In the genomic region with DNA sequence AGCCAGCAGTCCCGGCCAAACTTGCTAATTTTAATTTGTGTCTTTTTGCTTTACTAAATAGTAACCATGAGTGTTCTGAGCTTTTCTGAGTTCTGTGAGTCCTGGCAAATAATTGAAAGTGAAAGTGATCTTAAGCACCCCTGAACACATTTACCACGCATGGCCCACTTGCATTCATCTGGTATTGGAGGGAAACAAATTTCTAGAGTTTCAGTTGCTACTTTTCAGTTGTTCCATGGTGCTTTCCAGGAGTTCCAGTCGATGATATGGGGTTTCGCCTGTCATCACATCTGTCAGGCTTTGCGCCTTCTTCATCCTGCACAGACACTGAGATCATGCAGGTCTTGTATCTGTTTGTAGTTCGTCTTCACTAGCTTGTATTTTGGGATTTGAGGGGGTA, we compare ENCODE assay signal across 13 cellular contexts. TPM values are rescaled to one million over a fixed set of nuclear protein-coding genes. Genes with fewer than 3 reads are reported as not detected.
DNase-seq lines count a peak whose midpoint lies in the region; ATAC-seq lines count a peak whose summit lies in the region.
"Had no signal": no experiment of that assay in that cellular context is flagged by ENCODE, and none has a peak within 500 bp of the region (broad histone marks: within the 10 kb centered on the region; RNA-seq: fewer than 3 reads in every experiment).

No MANE protein-coding gene starts in this region.

- CTCF ChIA-PET in activated CD4-positive, alpha-beta T cell treated with anti-CD3 and anti-CD28 coated beads, Interleukin-2, amount 10 ng/mL, durations not matched to agents 7 days and 5 days (lab: Charles Lee), result interaction anchor here (0.9 to 1.5 kb wide), 2 partner anchors 12 to 44 kb away, joined by 5 read pairs; a partner anchor contains a TSS

- peak overlapping the region; percentile 81 for H3K27ac Mint-ChIP-seq in activated CD4-positive, alpha-beta T cell treated with anti-CD3 and anti-CD28 coated beads, Interleukin-2, amount 10 ng/mL, durations not matched to agents 7 days and 5 days
- H3K27ac Mint-ChIP-seq in activated naive CD8-positive, alpha-beta T cell treated with anti-CD3 and anti-CD28 coated beads, Interleukin-2, amount 50 U/mL, for 24 hours, result peak overlapping the region; percentile 80
- H3K27ac Mint-ChIP-seq: type B pancreatic cell had no signal

- POLR2A ChIA-PET in activated CD4-positive, alpha-beta T cell treated with anti-CD3 and anti-CD28 coated beads, Interleukin-2, amount 10 ng/mL, durations not matched to agents 7 days and 5 days (lab: Charles Lee), result interaction anchor here (0.7 kb wide), 1 partner anchor 10 kb away, joined by 3 read pairs; no protein-coding TSS in a partner anchor

- no peaks in the 10 kb centered on the region for H3K9me3 Mint-ChIP-seq in activated CD4-positive, alpha-beta T cell treated with anti-CD3 and anti-CD28 coated beads, Interleukin-2, amount 10 ng/mL, durations not matched to agents 7 days and 5 days
- H3K9me3 Mint-ChIP-seq in activated naive CD8-positive, alpha-beta T cell treated with anti-CD3 and anti-CD28 coated beads, Interleukin-2, amount 50 U/mL, for 24 hours, result no peaks in the 10 kb centered on the region
- H3K9me3 Mint-ChIP-seq: type B pancreatic cell had no signal

- H3K36me3 Mint-ChIP-seq in activated CD4-positive, alpha-beta T cell treated with anti-CD3 and anti-CD28 coated beads, Interleukin-2, amount 10 ng/mL, durations not matched to agents 7 days and 5 days (ENCODE audit: low read depth), result peaks cover 41% of the 10 kb centered on the region
- H3K36me3 Mint-ChIP-seq in activated naive CD8-positive, alpha-beta T cell treated with anti-CD3 and anti-CD28 coated beads, Interleukin-2, amount 50 U/mL, for 24 hours (ENCODE audit: low read depth), result peaks cover 44% of the 10 kb centered on the region

- peak; percentile 42 for DNase-seq in activated CD4-positive, alpha-beta T cell treated with anti-CD3 and anti-CD28 coated beads, Interleukin-2, amount 10 ng/mL, durations not matched to agents 7 days and 5 days
- no peak for DNase-seq in activated CD4-positive, alpha-beta T cell treated with anti-CD3 and anti-CD28 coated beads, Interleukin-2, amount 50 U/mL, for 1 hour
- DNase-seq in MV-4-11 (lab: John Stamatoyannopoulos, UW), result peak; percentile 8
- peak; percentile 14 for DNase-seq in activated naive CD8-positive, alpha-beta T cell treated with anti-CD3 and anti-CD28 coated beads, Interleukin-2, amount 50 U/mL, for 24 hours
- DNase-seq in stimulated activated CD4-positive, alpha-beta T cell treated with anti-CD3 and anti-CD28 coated beads, Interleukin-4, amount 100 ng/mL, for 24 hours, result peak; percentile 34
- DNase-seq in NCI-H2107 treated with DMSO at 0.1 percent for 48 hours (lab: John Stamatoyannopoulos, UW; ENCODE audit: unreplicated experiment), result no peak
- DNase-seq in NCI-H1048 (lab: John Stamatoyannopoulos, UW), result no peak
- no peak for DNase-seq in GDM1 (lab: John Stamatoyannopoulos, UW)
- DNase-seq: DMS79 treated with DMSO at 0.1 percent for 48 hours, PC-9, right cardiac atrium, T-helper 9 cell had no signal

- no peaks in the 10 kb centered on the region for H3K27me3 Mint-ChIP-seq in activated CD4-positive, alpha-beta T cell treated with anti-CD3 and anti-CD28 coated beads, Interleukin-2, amount 10 ng/mL, durations not matched to agents 7 days and 5 days
- H3K27me3 Mint-ChIP-seq in activated naive CD8-positive, alpha-beta T cell treated with anti-CD3 and anti-CD28 coated beads, Interleukin-2, amount 50 U/mL, for 24 hours, result no peaks in the 10 kb centered on the region
- H3K27me3 Mint-ChIP-seq: type B pancreatic cell had no signal

- ATAC-seq in activated naive CD8-positive, alpha-beta T cell treated with anti-CD3 and anti-CD28 coated beads, Interleukin-2, amount 50 U/mL, for 24 hours, result peak; percentile 82
- ATAC-seq: right cardiac atrium had no signal

- peaks cover 15% of the 10 kb centered on the region for H3K4me1 Mint-ChIP-seq in activated CD4-positive, alpha-beta T cell treated with anti-CD3 and anti-CD28 coated beads, Interleukin-2, amount 10 ng/mL, durations not matched to agents 7 days and 5 days
- peaks cover 38% of the 10 kb centered on the region for H3K4me1 Mint-ChIP-seq in activated naive CD8-positive, alpha-beta T cell treated with anti-CD3 and anti-CD28 coated beads, Interleukin-2, amount 50 U/mL, for 24 hours

- H3K4me3 Mint-ChIP-seq in activated CD4-positive, alpha-beta T cell treated with anti-CD3 and anti-CD28 coated beads, Interleukin-2, amount 10 ng/mL, durations not matched to agents 7 days and 5 days, result peak overlapping the region; percentile 8
- H3K4me3 Mint-ChIP-seq in activated naive CD8-positive, alpha-beta T cell treated with anti-CD3 and anti-CD28 coated beads, Interleukin-2, amount 50 U/mL, for 24 hours, result no peak overlapping the region
- H3K4me3 Mint-ChIP-seq: type B pancreatic cell had no signal

RNA-seq across cellular contexts. Expression of a gene that starts 44.1 kb away (rescaled TPM):
- total RNA-seq in activated CD4-positive, alpha-beta T cell treated with anti-CD3 and anti-CD28 coated beads, Interleukin-2, amount 10 ng/mL, durations not matched to agents 7 days and 5 days, result 10 to 100 TPM; 68.6 to 68.8 TPM

RNA-seq across cellular contexts. Expression of a gene that starts 51.4 kb away (rescaled TPM):
- total RNA-seq in activated CD4-positive, alpha-beta T cell treated with anti-CD3 and anti-CD28 coated beads, Interleukin-2, amount 10 ng/mL, durations not matched to agents 7 days and 5 days, result 10 to 100 TPM; 27.1 to 33.2 TPM

Comparison
In these comparisons a context has a peak if more than half of its experiments do, and no peak if none do; other contexts are left out.
1. DNase-seq: peak in activated CD4-positive, alpha-beta T cell treated with anti-CD3 and anti-CD28 coated beads, Interleukin-2, amount 10 ng/mL, durations not matched to agents 7 days and 5 days (single experiment), MV-4-11 (single experiment), activated naive CD8-positive, alpha-beta T cell treated with anti-CD3 and anti-CD28 coated beads, Interleukin-2, amount 50 U/mL, for 24 hours (single experiment) and stimulated activated CD4-positive, alpha-beta T cell treated with anti-CD3 and anti-CD28 coated beads, Interleukin-4, amount 100 ng/mL, for 24 hours (single experiment); none in activated CD4-positive, alpha-beta T cell treated with anti-CD3 and anti-CD28 coated beads, Interleukin-2, amount 50 U/mL, for 1 hour (single experiment), NCI-H2107 treated with DMSO at 0.1 percent for 48 hours (single experiment), NCI-H1048 (single experiment) and GDM1 (single experiment).